In the genomic region with DNA sequence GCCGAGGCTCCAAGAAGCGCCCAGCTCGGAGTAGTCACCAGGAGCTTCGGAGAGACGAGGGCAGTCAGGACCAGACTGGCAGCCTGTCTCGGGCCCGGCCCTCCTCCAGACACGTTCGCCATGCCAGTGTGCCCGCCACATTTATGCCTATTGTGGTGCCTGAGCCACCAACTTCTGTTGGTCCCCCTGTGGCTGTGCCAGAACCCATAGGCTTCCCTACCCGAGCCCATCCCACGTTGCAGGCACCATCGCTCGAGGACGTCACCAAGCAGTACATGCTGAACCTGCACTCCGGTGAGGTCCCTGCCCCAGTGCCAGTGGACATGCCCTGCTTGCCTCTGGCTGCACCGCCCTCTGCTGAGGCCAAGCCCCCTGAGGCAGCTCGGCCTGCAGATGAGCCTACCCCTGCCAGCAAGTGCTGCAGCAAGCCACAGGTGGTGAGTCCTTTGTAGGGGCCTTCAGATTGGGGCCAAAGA, we compare ENCODE assay signal across 12 cellular contexts. TPM values are rescaled to one million over a fixed set of nuclear protein-coding genes. Genes with fewer than 3 reads are reported as not detected.
A peak's percentile ranks its signal among the peaks of the same experiment; 100 is the strongest.
DNase-seq lines count a peak whose midpoint lies in the region; ATAC-seq and TF ChIP-seq lines count a peak whose summit lies in the region.
"Had no signal": no experiment of that assay in that cellular context is flagged by ENCODE, and none has a peak within 500 bp of the region (broad histone marks: within the 10 kb centered on the region; RNA-seq: fewer than 3 reads in every experiment).

No MANE protein-coding gene starts in this region.

- H3K9me3 ChIP-seq in MG63 = no peaks in the 10 kb centered on the region
- no peaks in the 10 kb centered on the region for H3K9me3 ChIP-seq in tibial artery

- peaks cover 0 to 69% (median 59%) of the 10 kb centered on the region in 4 donors for H3K4me1 ChIP-seq in tibial artery

- H3K27ac Mint-ChIP-seq in nephron progenitor cell = no peak overlapping the region
- H3K27ac Mint-ChIP-seq: natural killer cell had no signal

- in situ Hi-C loops in ACHN (cut with HindIII; ENCODE audit: low pct_ligation_motif_present, low pct_unique_long_range_greater_than_20kb, low sequenced_read_pairs) = no loop called here

- TF ChIP-seq CTCF in epithelial cell of proximal tubule (conservative IDR thresholded peaks at IDR 0.05; ENCODE audit: low read depth, low read length) = no peak
- TF ChIP-seq CTCF in nephron progenitor cell (IDR thresholded peaks at IDR 0.05) = no peak
- TF ChIP-seq CTCF in tibial artery (IDR thresholded peaks at IDR 0.05) = no peak

- H3K27ac ChIP-seq in tibial artery = peak overlapping the region; percentile 97

- no peak for ATAC-seq in HG02973 (IDR thresholded peaks at IDR 0.05; ENCODE audit: unreplicated experiment)
- ATAC-seq: natural killer cell had no signal

- H3K27me3 ChIP-seq in MG63 = no peaks in the 10 kb centered on the region
- H3K27me3 ChIP-seq in tibial artery = no peaks in the 10 kb centered on the region

- intact Hi-C loops in tibial artery (cut with DNase I; ENCODE audit: low total_unique reads) = no loop called here

- H3K4me3 Mint-ChIP-seq in nephron progenitor cell = peak overlapping the region; percentile 80
- H3K4me3 Mint-ChIP-seq: natural killer cell had no signal

- H3K9me3 Mint-ChIP-seq in nephron progenitor cell = no peaks in the 10 kb centered on the region
- H3K9me3 Mint-ChIP-seq: natural killer cell had no signal

- peaks cover 73% of the 10 kb centered on the region for H3K4me1 Mint-ChIP-seq in nephron progenitor cell

- H3K36me3 ChIP-seq in MG63 (peaks cover 44% of the 10 kb centered on the region), tibial artery (peaks cover 0 to 16% (median 13%) of the 10 kb centered on the region in 3 donors)

- DNase-seq in MG63 (no peak), epithelial cell of proximal tubule (ENCODE audit: low read depth) (no peak), nephron progenitor cell (no peak), tibial artery (peak; percentile 26 to 82), NCI-H748 (lab: John Stamatoyannopoulos, UW; ENCODE audit: unreplicated experiment) (no peak), ACHN (no peak)
- no peak for DNase-seq in activated effector memory CD4-positive, alpha-beta T cell treated with anti-CD3 and anti-CD28 coated beads, Interleukin-2, amount 50 U/mL, for 16 hours
- DNase-seq: cerebellar nuclear complex, natural killer cell, NCI-H187 had no signal

- H3K4me3 ChIP-seq in MG63 (peak overlapping the region; percentile 19), epithelial cell of proximal tubule (ENCODE audit: low read depth, low read length) (peak overlapping the region; percentile 42), tibial artery (peak overlapping the region; percentile 90 to 92)

- H3K36me3 Mint-ChIP-seq in nephron progenitor cell (ENCODE audit: low read depth) = peaks cover 6% of the 10 kb centered on the region
- H3K36me3 Mint-ChIP-seq: natural killer cell had no signal

- peaks cover 2% of the 10 kb centered on the region for H3K27me3 Mint-ChIP-seq in nephron progenitor cell (ENCODE audit: low read depth, poor library complexity)

RNA-seq across cellular contexts. Expression of a gene that starts 3.4 kb away (rescaled TPM):
- total RNA-seq in MG63 (2014; rRNA removed; shearing (Covaris generic); ENCODE audit: low replicate concordance) = 4.7 and 10.9 TPM in 2 replicates
- total RNA-seq in epithelial cell of proximal tubule = 18.3 and 26.4 TPM in 2 replicates

RNA-seq across cellular contexts. Expression of a gene that starts 39.3 kb away (rescaled TPM):
- 6.7 and 23.4 TPM in 2 replicates for total RNA-seq in MG63 (2014; rRNA removed; shearing (Covaris generic); ENCODE audit: low replicate concordance)
- total RNA-seq in epithelial cell of proximal tubule = 3.7 and 4.0 TPM in 2 replicates
- total RNA-seq: HT-29 had no signal

Comparison
In these comparisons a context has a peak if more than half of its experiments do, and no peak if none do; other contexts are left out.
1. DNase-seq: peak in tibial artery (2 of 2); none in MG63 (single experiment), epithelial cell of proximal tubule (single experiment), nephron progenitor cell (single experiment), NCI-H748 (single experiment), activated effector memory CD4-positive, alpha-beta T cell treated with anti-CD3 and anti-CD28 coated beads, Interleukin-2, amount 50 U/mL, for 16 hours (single experiment) and ACHN (single experiment).
2. H3K4me3 ChIP-seq: peak in every context shown above with its lines; median percentile 91 in tibial artery; 42 in epithelial cell of proximal tubule; 19 in MG63.